Comparison of ENCODE assay signal across 1 cellular context in the genomic region with DNA sequence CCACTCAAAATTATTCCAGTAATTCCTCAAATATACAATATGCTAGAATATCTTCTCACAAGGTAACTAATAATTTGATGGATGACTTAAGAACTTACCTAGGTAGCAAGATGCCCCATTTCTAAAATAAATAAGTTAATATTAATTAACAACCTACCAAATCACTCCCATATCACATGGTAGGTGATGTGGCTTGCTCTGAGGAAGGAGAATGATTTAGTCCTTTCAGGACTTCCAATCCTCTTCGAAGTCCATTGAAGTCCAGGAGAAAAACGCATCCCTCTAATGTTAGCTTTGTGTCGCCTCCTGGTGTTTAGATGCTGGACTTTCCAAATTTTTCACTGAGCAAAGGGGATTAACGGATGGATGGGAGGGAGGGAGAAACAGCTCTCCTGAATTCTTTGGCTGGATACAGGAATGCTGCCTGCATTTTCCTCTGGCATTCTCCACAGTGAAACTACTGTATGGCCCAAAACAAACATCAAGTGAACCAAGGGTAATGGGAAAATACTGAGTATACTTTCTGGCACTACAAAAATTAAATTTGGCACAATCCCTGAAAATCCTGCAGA.
TF ChIP-seq lines count a peak whose summit lies in the region.

No MANE protein-coding gene starts in this region.

TF ChIP-seq in endothelial cell of umbilical vein, 7 proteins besides CTCF, POLR2A, EP300 and RAD21:
- TF ChIP-seq, protein P1, sequence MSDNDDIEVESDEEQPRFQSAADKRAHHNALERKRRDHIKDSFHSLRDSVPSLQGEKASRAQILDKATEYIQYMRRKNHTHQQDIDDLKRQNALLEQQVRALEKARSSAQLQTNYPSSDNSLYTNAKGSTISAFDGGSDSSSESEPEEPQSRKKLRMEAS (IDR thresholded peaks at IDR 0.05; ENCODE audit: insufficient read depth, insufficient read length), result no peak
- TF ChIP-seq MYC (IDR thresholded peaks at IDR 0.05; ENCODE audit: low read depth, low read length) (no peak), JUN (IDR thresholded peaks at IDR 0.05; ENCODE audit: borderline replicate concordance, insufficient read depth, insufficient read length, low read depth) (no peak), FOS (IDR thresholded peaks at IDR 0.05; ENCODE audit: borderline replicate concordance, insufficient read depth, low read length) (no peak), GATA2 (IDR thresholded peaks at IDR 0.05; ENCODE audit: insufficient read depth, insufficient read length, low read depth, low read length) (no peak), POLR2AphosphoS5 (IDR thresholded peaks at IDR 0.05; ENCODE audit: insufficient read depth, low read depth, low read length) (no peak), EZH2 (IDR thresholded peaks at IDR 0.05; ENCODE audit: borderline replicate concordance, low read depth, low read length, severe bottlenecking) (no peak)
